ENCODE assay signal across 8 cellular contexts in the genomic region with DNA sequence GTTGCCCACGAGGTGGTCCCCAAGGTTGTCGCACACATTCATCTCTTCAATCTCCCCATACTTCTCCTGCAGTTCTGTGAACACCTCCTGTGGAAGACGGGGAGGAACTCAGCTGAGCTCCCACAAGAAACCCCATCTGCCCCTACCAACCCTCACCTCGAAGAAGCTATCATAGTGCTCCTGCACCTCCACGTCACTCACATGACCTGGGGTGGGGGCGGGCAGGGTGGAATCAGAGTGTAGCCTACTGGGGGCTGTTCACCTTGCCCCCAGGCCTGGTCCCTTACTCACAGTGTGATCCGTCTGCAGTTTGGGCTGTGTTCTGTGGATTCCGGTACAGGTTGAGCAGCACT. TPM values are rescaled to one million over a fixed set of nuclear protein-coding genes. Genes with fewer than 3 reads are reported as not detected.
A peak's percentile ranks its signal among the peaks of the same experiment; 100 is the strongest.
DNase-seq lines count a peak whose midpoint lies in the region; ATAC-seq and TF ChIP-seq lines count a peak whose summit lies in the region.

No MANE protein-coding gene starts in this region.

- peaks cover 46% of the 10 kb centered on the region for H3K36me3 Mint-ChIP-seq in activated T-helper 17 cell treated with anti-CD3 and anti-CD28 coated beads, Interleukin-2, amount 50 U/mL, for 72 hours (ENCODE audit: low read depth)
- H3K36me3 Mint-ChIP-seq in stimulated activated memory B cell treated with anti-CD40 and anti-IgM and Interleukin-4, amounts not matched to agents 10 μg/mL and 1 μg/mL and 100 μg/mL, for 72 hours, result peaks cover 17% of the 10 kb centered on the region

- ATAC-seq in activated T-helper 17 cell treated with anti-CD3 and anti-CD28 coated beads, Interleukin-2, amount 50 U/mL, for 72 hours (replicated peaks), result no peak
- ATAC-seq in stimulated activated memory B cell treated with anti-CD40 and anti-IgM and Interleukin-4, amounts not matched to agents 10 μg/mL and 1 μg/mL and 100 μg/mL, for 72 hours, result no peak
- no peak for ATAC-seq in GM18505 (IDR thresholded peaks at IDR 0.05; ENCODE audit: unreplicated experiment)
- ATAC-seq in HG02642 (IDR thresholded peaks at IDR 0.05; ENCODE audit: poor library complexity, unreplicated experiment), result no peak
- ATAC-seq in HG02885 (IDR thresholded peaks at IDR 0.05; ENCODE audit: poor library complexity, unreplicated experiment), result no peak

- H3K4me3 Mint-ChIP-seq in activated T-helper 17 cell treated with anti-CD3 and anti-CD28 coated beads, Interleukin-2, amount 50 U/mL, for 72 hours, result peak overlapping the region; percentile 95
- peak overlapping the region; percentile 97 for H3K4me3 Mint-ChIP-seq in stimulated activated memory B cell treated with anti-CD40 and anti-IgM and Interleukin-4, amounts not matched to agents 10 μg/mL and 1 μg/mL and 100 μg/mL, for 72 hours

- TF ChIP-seq POLR2A in GM18505 (IDR thresholded peaks at IDR 0.05; ENCODE audit: borderline replicate concordance, extremely low read depth, insufficient read depth, insufficient read length), result no peak

- no peak for TF ChIP-seq CTCF in HFF-Myc (IDR thresholded peaks at IDR 0.05; ENCODE audit: low read depth, low read length, missing control alignments)

- no peaks in the 10 kb centered on the region for H3K36me3 ChIP-seq in iPS-15b (ENCODE audit: control insufficient read depth, insufficient read depth, low read length)

- H3K4me3 ChIP-seq in HFF-Myc (replicated peaks; ENCODE audit: low read depth, low read length) (peak overlapping the region; percentile 96), iPS-15b (ENCODE audit: low read depth, low read length) (peak overlapping the region; percentile 65)

- H3K27me3 Mint-ChIP-seq in activated T-helper 17 cell treated with anti-CD3 and anti-CD28 coated beads, Interleukin-2, amount 50 U/mL, for 72 hours, result no peaks in the 10 kb centered on the region
- H3K27me3 Mint-ChIP-seq in stimulated activated memory B cell treated with anti-CD40 and anti-IgM and Interleukin-4, amounts not matched to agents 10 μg/mL and 1 μg/mL and 100 μg/mL, for 72 hours, result no peaks in the 10 kb centered on the region

- peaks cover 17% of the 10 kb centered on the region for H3K4me1 Mint-ChIP-seq in activated T-helper 17 cell treated with anti-CD3 and anti-CD28 coated beads, Interleukin-2, amount 50 U/mL, for 72 hours
- peaks cover 67% of the 10 kb centered on the region for H3K4me1 Mint-ChIP-seq in stimulated activated memory B cell treated with anti-CD40 and anti-IgM and Interleukin-4, amounts not matched to agents 10 μg/mL and 1 μg/mL and 100 μg/mL, for 72 hours

- H3K9me3 ChIP-seq in iPS-15b (ENCODE audit: control insufficient read depth, insufficient read depth, low read length), result no peaks in the 10 kb centered on the region

- DNase-seq in HFF-Myc (ENCODE audit: extremely low read depth, low read depth), result no peak
- DNase-seq in NCI-H1694 (lab: John Stamatoyannopoulos, UW), result no peak

- no peak overlapping the region for H3K9ac ChIP-seq in iPS-15b (ENCODE audit: low read depth, low read length)

- H3K27me3 ChIP-seq in iPS-15b (ENCODE audit: control insufficient read depth, insufficient read depth, low read length), result no peaks in the 10 kb centered on the region

- H3K9me3 Mint-ChIP-seq in activated T-helper 17 cell treated with anti-CD3 and anti-CD28 coated beads, Interleukin-2, amount 50 U/mL, for 72 hours, result no peaks in the 10 kb centered on the region
- no peaks in the 10 kb centered on the region for H3K9me3 Mint-ChIP-seq in stimulated activated memory B cell treated with anti-CD40 and anti-IgM and Interleukin-4, amounts not matched to agents 10 μg/mL and 1 μg/mL and 100 μg/mL, for 72 hours

- peaks cover 4% of the 10 kb centered on the region for H3K4me1 ChIP-seq in iPS-15b (ENCODE audit: control insufficient read depth, insufficient read depth, low read length)

- peak overlapping the region; percentile 96 for H3K27ac Mint-ChIP-seq in activated T-helper 17 cell treated with anti-CD3 and anti-CD28 coated beads, Interleukin-2, amount 50 U/mL, for 72 hours
- peak overlapping the region; percentile 99 for H3K27ac Mint-ChIP-seq in stimulated activated memory B cell treated with anti-CD40 and anti-IgM and Interleukin-4, amounts not matched to agents 10 μg/mL and 1 μg/mL and 100 μg/mL, for 72 hours

RNA-seq across cellular contexts. Expression of a gene that starts 0.9 kb away (rescaled TPM):
- total RNA-seq in activated T-helper 17 cell treated with anti-CD3 and anti-CD28 coated beads, Interleukin-2, amount 50 U/mL, for 72 hours, result 10 to 100 TPM; 17.8 to 21.6 TPM

RNA-seq across cellular contexts. Expression of a gene that starts 1.1 kb away (rescaled TPM):
- total RNA-seq in activated T-helper 17 cell treated with anti-CD3 and anti-CD28 coated beads, Interleukin-2, amount 50 U/mL, for 72 hours, result 10 to 100 TPM; 34.0 to 51.2 TPM

RNA-seq across cellular contexts. Expression of a gene that starts 2.1 kb away (rescaled TPM):
- total RNA-seq in activated T-helper 17 cell treated with anti-CD3 and anti-CD28 coated beads, Interleukin-2, amount 50 U/mL, for 72 hours, result 100 to 1,000 TPM in 1 of 2 donors, 10 to 100 TPM in 1; 42.3 to 153 TPM

RNA-seq across cellular contexts. Expression of a gene that starts 4.1 kb away (rescaled TPM):
- 10 to 100 TPM; 11.0 to 20.1 TPM for total RNA-seq in activated T-helper 17 cell treated with anti-CD3 and anti-CD28 coated beads, Interleukin-2, amount 50 U/mL, for 72 hours

RNA-seq across cellular contexts. Expression of a gene that starts 12.5 kb away (rescaled TPM):
- not detected for total RNA-seq in activated T-helper 17 cell treated with anti-CD3 and anti-CD28 coated beads, Interleukin-2, amount 50 U/mL, for 72 hours
